In genomic region chr11:64777449-64778222, GRCh38 we compare ENCODE assay signal across 8 cellular contexts. TPM values are rescaled to one million over a fixed set of nuclear protein-coding genes. Genes with fewer than 3 reads are reported as not detected.
DNase-seq lines count a peak whose midpoint lies in the region; ATAC-seq, FAIRE-seq and TF ChIP-seq lines count a peak whose summit lies in the region.

No MANE protein-coding gene starts in this region.

- POLR2A ChIA-PET in Caco-2 (lab: Charles Lee): interaction anchor here (0.6 to 0.8 kb wide), 2 partner anchors 34 to 65 kb away, joined by 3 to 7 read pairs; no protein-coding TSS in a partner anchor

- peak overlapping the region; percentile 91 for H3K4me3 Mint-ChIP-seq in Caco-2 (ENCODE audit: unreplicated experiment)

- peak overlapping the region; percentile 91 for H3K9ac ChIP-seq in keratinocyte (ENCODE audit: control insufficient read depth, extremely low read depth, insufficient read depth, low read length)

- ATAC-seq in GM18868 (IDR thresholded peaks at IDR 0.05; ENCODE audit: unreplicated experiment): no peak

- H3K27me3 ChIP-seq in Caco-2 (replicated peaks; ENCODE audit: control insufficient read depth, insufficient read depth, low read length) (no peaks in the 10 kb centered on the region), keratinocyte (ENCODE audit: control insufficient read depth, extremely low read depth, insufficient read depth, low read length) (no peaks in the 10 kb centered on the region)

- H3K9me3 ChIP-seq in Caco-2: no peaks in the 10 kb centered on the region
- H3K9me3 ChIP-seq in keratinocyte (ENCODE audit: control insufficient read depth, low read depth, low read length): no peaks in the 10 kb centered on the region

- dilution Hi-C loops in keratinocyte (cut with MboI; ENCODE audit: extremely low pct_ligation_motif_present, low sequenced_read_pairs): no loop called here

- H3K4me1 Mint-ChIP-seq in Caco-2 (ENCODE audit: low read depth, unreplicated experiment): peaks cover 7% of the 10 kb centered on the region

- intact Hi-C loops in Caco-2 (cut with micrococcal nuclease; ENCODE audit: unreplicated experiment): loop anchor here (1.0 to 10.0 kb wide), 4 partner anchors 25 to 337 kb away; partner anchors contain the start of genes CDC42BPG, MAP4K2, MEN1 and TM7SF2

- H3K9me1 ChIP-seq in keratinocyte (ENCODE audit: control insufficient read depth, extremely low read depth, insufficient read depth, low read length): no peaks in the 10 kb centered on the region

- BruUV-seq in Caco-2 (replicated peaks; lab: Mats Ljungman, UMichigan): no TSS peak

- peak overlapping the region; percentile 93 for H3K27ac Mint-ChIP-seq in Caco-2 (ENCODE audit: unreplicated experiment)

- H3K27me3 Mint-ChIP-seq in Caco-2 (ENCODE audit: insufficient read depth, unreplicated experiment): no peaks in the 10 kb centered on the region

- no peaks in the 10 kb centered on the region for H3K9me3 Mint-ChIP-seq in Caco-2 (ENCODE audit: unreplicated experiment)

- no peak for FAIRE-seq in keratinocyte (lab: Jason Lieb, UNC)

- H3K4me2 ChIP-seq in keratinocyte (ENCODE audit: control insufficient read depth, extremely low read depth, insufficient read depth, low read depth, low read length): peak overlapping the region; percentile 100

- H4K20me1 ChIP-seq in keratinocyte (ENCODE audit: control insufficient read depth, extremely low read depth, insufficient read depth, low read length): peaks cover 44% of the 10 kb centered on the region

- H3K36me3 ChIP-seq in Caco-2 (ENCODE audit: control insufficient read depth, insufficient read depth, low read length): peaks cover 17% of the 10 kb centered on the region
- H3K36me3 ChIP-seq in keratinocyte (ENCODE audit: control insufficient read depth in 2 of 2, extremely low read depth in 1 of 2, insufficient read depth in 2 of 2, low read length in 2 of 2): peaks cover 24 to 40% of the 10 kb centered on the region in 2 experiments

- DNase-seq in Caco-2 (peak; percentile 77 to 88), H4 (ENCODE audit: low spot score) (peak; percentile 54), NCI-H2029 treated with DMSO at 0.1 percent for 48 hours (lab: John Stamatoyannopoulos, UW) (peak; percentile 45), keratinocyte (ENCODE audit: low read depth, low spot score) (no peak)
- peak; percentile 68 to 82 (median 77) for DNase-seq in activated CD4-positive, CD25-positive, alpha-beta regulatory T cell (lab: John Stamatoyannopoulos, UW)
- peak; percentile 80 for DNase-seq in central memory CD4-positive, alpha-beta T cell
- DNase-seq in stimulated activated CD4-positive, alpha-beta T cell treated with anti-CD3 and anti-CD28 coated beads, Interleukin-12 subunit alpha, Interleukin-12 subunit beta, amount 100 ng/mL, for 24 hours (ENCODE audit: low read depth in 2 of 2): peak; percentile 62 to 66

- peak overlapping the region; percentile 93 for H3K27ac ChIP-seq in keratinocyte (ENCODE audit: control insufficient read depth, insufficient read depth, low read length)

- CTCF ChIA-PET in Caco-2 (lab: Charles Lee): interaction anchor here (0.6 to 1.9 kb wide), 3 partner anchors 67 to 340 kb away, joined by 3 to 8 read pairs (median 7); partner anchors contain the start of genes ARL2, CDC42BPG and ZNHIT2

- H2AFZ ChIP-seq in keratinocyte (ENCODE audit: control insufficient read depth, low read length): no peak overlapping the region

- H3K36me3 Mint-ChIP-seq in Caco-2 (ENCODE audit: insufficient read depth, unreplicated experiment): peaks cover 67% of the 10 kb centered on the region

- peaks cover 49% of the 10 kb centered on the region for H3K79me2 ChIP-seq in keratinocyte (ENCODE audit: control insufficient read depth, insufficient read depth, low read length)

- TF ChIP-seq CTCF in Caco-2 (IDR thresholded peaks at IDR 0.05; ENCODE audit: insufficient read depth in 1 of 2, low read depth in 1 of 2, low read length in 1 of 2, severe bottlenecking in 1 of 2, unreplicated experiment in 1 of 2): no peak
- TF ChIP-seq CTCF in keratinocyte (optimal IDR thresholded peaks at IDR 0.05 in 1 of 3, IDR thresholded peaks at IDR 0.05 in 1 of 3, conservative IDR thresholded peaks at IDR 0.05 in 1 of 3; ENCODE audit: extremely low read depth in 1 of 3, insufficient read depth in 2 of 3, low read length in 3 of 3): no peak

- peak overlapping the region; percentile 99 for H3K4me3 ChIP-seq in Caco-2 (ENCODE audit: low read depth, low read length)
- H3K4me3 ChIP-seq in keratinocyte (ENCODE audit: control insufficient read depth in 2 of 3, extremely low read depth in 1 of 3, insufficient read depth in 2 of 3, low read depth in 1 of 3, low read length in 3 of 3): peak overlapping the region; percentile 67 to 100 (median 99)

- H3K4me1 ChIP-seq in Caco-2 (peaks cover 17% of the 10 kb centered on the region), keratinocyte (ENCODE audit: control insufficient read depth, extremely low read depth, insufficient read depth, low read length) (peaks cover 16% of the 10 kb centered on the region)

RNA-seq across cellular contexts. Expression of gene SF1, which starts 0.7 kb away (rescaled TPM):
- 359 and 386 TPM in 2 replicates for total RNA-seq in Caco-2 (2022)
- total RNA-seq in H4 (2014; rRNA removed; shearing (Covaris generic)): 79.6 and 94.1 TPM in 2 replicates
- polyA plus RNA-seq in keratinocyte: 34.3 to 153 TPM (median 54.5 TPM) in 3 replicates
- 334 TPM for polyA plus RNA-seq in keratinocyte (2011; ENCODE audit: low read depth)
- polyA plus RNA-seq in keratinocyte (2011; cell fraction: cytosol; rRNA removed): 50.6 and 57.5 TPM in 2 replicates
- 170 and 203 TPM in 2 replicates for polyA plus RNA-seq in keratinocyte (2011; cell fraction: nucleus; rRNA removed)
- polyA plus RNA-seq in keratinocyte (2012; ENCODE audit: low replicate concordance): 119 and 180 TPM in 2 replicates
- 31.7 to 117 TPM (median 63.9 TPM) in 3 replicates for polyA minus RNA-seq in keratinocyte
- 54.7 TPM for polyA minus RNA-seq in keratinocyte (2011; cell fraction: cytosol; rRNA and poly(A)+ RNA removed)
- polyA minus RNA-seq in keratinocyte (2011; cell fraction: nucleus; rRNA and poly(A)+ RNA removed): 62.7 and 81.1 TPM in 2 replicates

RNA-seq across cellular contexts. Expression of gene PYGM, which starts 17.9 kb away (rescaled TPM):
- total RNA-seq in Caco-2 (2022): 0.51 and 1.4 TPM in 2 replicates
- total RNA-seq in H4 (2014; rRNA removed; shearing (Covaris generic)): 0.25 TPM in 1 of 2 replicates, not detected in the other
- polyA plus RNA-seq in keratinocyte: 0.05 to 0.14 TPM in 2 of 3 replicates, not detected in the other
- 0.14 TPM for polyA plus RNA-seq in keratinocyte (2011; ENCODE audit: low read depth)
- polyA plus RNA-seq in keratinocyte (2011; cell fraction: cytosol; rRNA removed): 0.04 TPM in 1 of 2 replicates, not detected in the other
- 0.40 and 0.42 TPM in 2 replicates for polyA plus RNA-seq in keratinocyte (2011; cell fraction: nucleus; rRNA removed)
- polyA plus RNA-seq in keratinocyte (2012; ENCODE audit: low replicate concordance): 0.59 TPM in 1 of 2 replicates, not detected in the other
- 0.10 to 0.32 TPM in 2 of 3 replicates, not detected in the other for polyA minus RNA-seq in keratinocyte
- polyA minus RNA-seq in keratinocyte (2011; cell fraction: cytosol; rRNA and poly(A)+ RNA removed): not detected
- polyA minus RNA-seq in keratinocyte (2011; cell fraction: nucleus; rRNA and poly(A)+ RNA removed): 0.53 and 0.85 TPM in 2 replicates

RNA-seq across cellular contexts. Expression of gene MAP4K2, which starts 25.4 kb away (rescaled TPM):
- 16.8 and 21.4 TPM in 2 replicates for total RNA-seq in Caco-2 (2022)
- total RNA-seq in H4 (2014; rRNA removed; shearing (Covaris generic)): 18.0 and 40.9 TPM in 2 replicates
- 6.7 to 12.5 TPM (median 10.7 TPM) in 3 replicates for polyA plus RNA-seq in keratinocyte
- 5.4 TPM for polyA plus RNA-seq in keratinocyte (2011; ENCODE audit: low read depth)
- 6.6 and 14.4 TPM in 2 replicates for polyA plus RNA-seq in keratinocyte (2011; cell fraction: cytosol; rRNA removed)
- polyA plus RNA-seq in keratinocyte (2011; cell fraction: nucleus; rRNA removed): 13.5 and 16.6 TPM in 2 replicates
- 4.8 and 10.3 TPM in 2 replicates for polyA plus RNA-seq in keratinocyte (2012; ENCODE audit: low replicate concordance)
- 11.5 to 31.8 TPM (median 19.6 TPM) in 3 replicates for polyA minus RNA-seq in keratinocyte
- polyA minus RNA-seq in keratinocyte (2011; cell fraction: cytosol; rRNA and poly(A)+ RNA removed): 19.4 TPM
- polyA minus RNA-seq in keratinocyte (2011; cell fraction: nucleus; rRNA and poly(A)+ RNA removed): 3.7 and 10.6 TPM in 2 replicates

RNA-seq across cellular contexts. Expression of gene MEN1, which starts 32.7 kb away (rescaled TPM):
- total RNA-seq in Caco-2 (2022): 32.7 and 36.8 TPM in 2 replicates
- 8.9 and 10.6 TPM in 2 replicates for total RNA-seq in H4 (2014; rRNA removed; shearing (Covaris generic))
- 14.2 to 19.1 TPM (median 18.2 TPM) in 3 replicates for polyA plus RNA-seq in keratinocyte
- polyA plus RNA-seq in keratinocyte (2011; ENCODE audit: low read depth): 4.6 TPM
- polyA plus RNA-seq in keratinocyte (2011; cell fraction: cytosol; rRNA removed): 10.7 and 17.7 TPM in 2 replicates
- 39.7 and 52.7 TPM in 2 replicates for polyA plus RNA-seq in keratinocyte (2011; cell fraction: nucleus; rRNA removed)
- 19.6 and 27.4 TPM in 2 replicates for polyA plus RNA-seq in keratinocyte (2012; ENCODE audit: low replicate concordance)
- 12.3 to 50.8 TPM (median 16.1 TPM) in 3 replicates for polyA minus RNA-seq in keratinocyte
- polyA minus RNA-seq in keratinocyte (2011; cell fraction: cytosol; rRNA and poly(A)+ RNA removed): 35.9 TPM
- 25.9 and 29.3 TPM in 2 replicates for polyA minus RNA-seq in keratinocyte (2011; cell fraction: nucleus; rRNA and poly(A)+ RNA removed)

RNA-seq across cellular contexts. Expression of gene RASGRP2, which starts 33.7 kb away (rescaled TPM):
- 4.0 and 4.1 TPM in 2 replicates for total RNA-seq in Caco-2 (2022)
- not detected in 2 replicates for total RNA-seq in H4 (2014; rRNA removed; shearing (Covaris generic))
- polyA plus RNA-seq in keratinocyte: 0.35 to 0.49 TPM (median 0.49 TPM) in 3 replicates
- not detected for polyA plus RNA-seq in keratinocyte (2011; ENCODE audit: low read depth)
- polyA plus RNA-seq in keratinocyte (2011; cell fraction: cytosol; rRNA removed): 0.23 and 0.34 TPM in 2 replicates
- polyA plus RNA-seq in keratinocyte (2011; cell fraction: nucleus; rRNA removed): 0.43 and 1.0 TPM in 2 replicates
- polyA plus RNA-seq in keratinocyte (2012; ENCODE audit: low replicate concordance): 0.11 and 0.47 TPM in 2 replicates
- polyA minus RNA-seq in keratinocyte: 0.33 TPM in 1 of 3 replicates, not detected in the others
- polyA minus RNA-seq in keratinocyte (2011; cell fraction: cytosol; rRNA and poly(A)+ RNA removed): not detected
- polyA minus RNA-seq in keratinocyte (2011; cell fraction: nucleus; rRNA and poly(A)+ RNA removed): not detected in 2 replicates
